Comparison of ENCODE assay signal across 9 cellular contexts in the genomic region with DNA sequence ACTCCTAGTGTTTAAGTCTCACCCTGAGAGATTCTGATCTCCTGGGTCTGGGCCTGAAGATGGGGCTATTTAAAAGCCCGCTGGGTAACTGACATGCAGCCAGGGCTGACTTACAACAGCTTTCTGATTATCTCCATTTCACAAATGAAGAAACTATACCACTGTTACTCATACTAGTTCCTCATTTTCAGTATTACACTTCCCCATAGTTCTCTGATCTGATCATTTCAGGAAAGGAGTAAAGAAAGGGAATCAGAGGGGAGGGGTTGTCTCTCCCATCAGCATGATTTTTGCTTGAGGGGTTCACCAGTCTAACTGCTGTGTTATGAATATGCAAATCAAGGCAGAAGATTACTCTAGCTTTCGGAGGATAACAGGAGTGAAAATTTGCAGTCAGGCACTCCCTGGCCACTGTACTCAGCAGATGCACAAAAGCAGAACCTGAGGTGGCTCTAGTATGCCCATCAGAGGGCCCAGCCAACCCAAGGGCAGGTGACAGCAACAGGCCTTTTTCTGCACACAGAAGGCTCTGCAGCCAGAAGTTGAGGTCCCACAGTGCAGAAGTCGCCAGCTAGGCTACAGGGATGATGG. TPM values are rescaled to one million over a fixed set of nuclear protein-coding genes. Genes with fewer than 3 reads are reported as not detected.
DNase-seq lines count a peak whose midpoint lies in the region; ATAC-seq, FAIRE-seq and TF ChIP-seq lines count a peak whose summit lies in the region.
"Had no signal": no experiment of that assay in that cellular context is flagged by ENCODE, and none has a peak within 500 bp of the region (broad histone marks: within the 10 kb centered on the region; RNA-seq: fewer than 3 reads in every experiment).

No MANE protein-coding gene starts in this region.

- H3K36me3 Mint-ChIP-seq in immature natural killer cell, result no peaks in the 10 kb centered on the region

- FAIRE-seq in GM12891 (lab: Jason Lieb, UNC), result peak; percentile 89
- FAIRE-seq: H1 had no signal

- no peak for DNase-seq in GM12891 (ENCODE audit: insufficient read length, low spot score)
- DNase-seq in NCI-H2171 treated with DMSO at 0.1 percent for 48 hours (lab: John Stamatoyannopoulos, UW), result no peak
- no peak for DNase-seq in NCI-H1105 (lab: John Stamatoyannopoulos, UW)
- no peak for DNase-seq in immature natural killer cell
- no peak for DNase-seq in T1000 (lab: John Stamatoyannopoulos, UW)

- TF ChIP-seq POLR2A in GM12891 (IDR thresholded peaks at IDR 0.05; ENCODE audit: low read depth, low read length), result no peak
- TF ChIP-seq POLR2A in gastroesophageal sphincter (IDR thresholded peaks at IDR 0.05), result no peak

- H3K4me3 Mint-ChIP-seq in immature natural killer cell, result no peak overlapping the region

- WGBS in gastroesophageal sphincter (ENCODE audit: low coverage in 1 of 2), 2 donors, result 73 to 80% methylated on average over 2 of the region's 3 CpGs

- peaks cover 0 to 2% (median 0%) of the 10 kb centered on the region in 3 donors for H3K27me3 Mint-ChIP-seq in immature natural killer cell (ENCODE audit: low read depth in 3 of 3)

- peaks cover 0 to 2% (median 0%) of the 10 kb centered on the region in 6 donors for H3K9me3 Mint-ChIP-seq in immature natural killer cell

- no peaks in the 10 kb centered on the region for H3K36me3 ChIP-seq in gastroesophageal sphincter

- no peak for TF ChIP-seq CTCF in gastroesophageal sphincter (IDR thresholded peaks at IDR 0.05)

- TF ChIP-seq EP300 in gastroesophageal sphincter (IDR thresholded peaks at IDR 0.05), result no peak

- peaks cover 0 to 29% (median 0%) of the 10 kb centered on the region in 3 donors for H3K4me1 ChIP-seq in gastroesophageal sphincter

- H3K4me3 ChIP-seq in gastroesophageal sphincter, result no peak overlapping the region

- H3K27me3 ChIP-seq in gastroesophageal sphincter, result no peaks in the 10 kb centered on the region

- H3K9me3 ChIP-seq in gastroesophageal sphincter, result no peaks in the 10 kb centered on the region

- ATAC-seq in GM21447 (IDR thresholded peaks at IDR 0.05; ENCODE audit: unreplicated experiment) (peak; percentile 60), HG03571 (IDR thresholded peaks at IDR 0.05; ENCODE audit: unreplicated experiment) (peak; percentile 60), gastroesophageal sphincter (peak; percentile 22)

- H3K4me1 Mint-ChIP-seq in immature natural killer cell, result peaks cover 11 to 19% of the 10 kb centered on the region in 2 donors

- peak overlapping the region in 3 of 6 donors; percentile 21 to 52 (median 49) for H3K27ac Mint-ChIP-seq in immature natural killer cell

- H3K27ac ChIP-seq in gastroesophageal sphincter, result no peak overlapping the region

TF ChIP-seq in GM12891, 5 proteins besides CTCF, POLR2A, EP300 and RAD21:
- TF ChIP-seq SPI1 (IDR thresholded peaks at IDR 0.05; ENCODE audit: low read depth, low read length) (peak; percentile 86), TAF1 (IDR thresholded peaks at IDR 0.05; ENCODE audit: low read depth, low read length) (no peak), POLR2AphosphoS5 (IDR thresholded peaks at IDR 0.05; ENCODE audit: low read depth, low read length) (no peak), PAX5 (IDR thresholded peaks at IDR 0.05; ENCODE audit: insufficient read depth, low read length, severe bottlenecking) (no peak), POU2F2 (IDR thresholded peaks at IDR 0.05; ENCODE audit: low read depth, low read length) (peak; percentile 99)

RNA-seq across cellular contexts. Expression of a gene that starts 59.4 kb away (rescaled TPM):
- polyA plus RNA-seq in GM12891 (2012; ENCODE audit: low read depth, missing spikeins), result 6.0 TPM
- 1 to 10 TPM; 2.0 to 9.5 (median 6.4) TPM for total RNA-seq in gastroesophageal sphincter
- polyA plus RNA-seq in immature natural killer cell, result 1 to 10 TPM; 4.5 to 7.3 (median 5.1) TPM
